ENCODE assay signal across 20 cellular contexts in genomic region chr5:126745259-126745992, GRCh38. TPM values are rescaled to one million over a fixed set of nuclear protein-coding genes. Genes with fewer than 3 reads are reported as not detected.
DNase-seq lines count a peak whose midpoint lies in the region; ATAC-seq and TF ChIP-seq lines count a peak whose summit lies in the region.
"Had no signal": no experiment of that assay in that cellular context is flagged by ENCODE, and none has a peak within 500 bp of the region (broad histone marks: within the 10 kb centered on the region; RNA-seq: fewer than 3 reads in every experiment).

No MANE protein-coding gene starts in this region.

- H3K4me1 ChIP-seq in HUES48 (ENCODE audit: control insufficient read depth, insufficient read depth, low read length): peaks cover 16% of the 10 kb centered on the region
- H3K4me1 ChIP-seq: colonic mucosa, vagina had no signal

- POLR2A ChIA-PET in WTC11 (lab: Charles Lee): interaction anchor here (1.0 to 1.4 kb wide), 2 partner anchors 21 to 32 kb away, joined by 3 to 8 read pairs; partner anchors contain the start of gene LMNB1

- H3K27ac ChIP-seq in HUES48 (ENCODE audit: low read depth, low read length): peak overlapping the region; percentile 59
- H3K27ac ChIP-seq: colonic mucosa, ovary, vagina, VCaP had no signal

- CTCF ChIA-PET in activated CD8-positive, alpha-beta memory T cell treated with anti-CD3 and anti-CD28 coated beads, Interleukin-2, amount 10 ng/mL, durations not matched to agents 7 days and 5 days (lab: Charles Lee): interaction anchor here (0.8 to 1.1 kb wide), 4 partner anchors 10 to 16 kb away, joined by 3 to 4 read pairs (median 3); no protein-coding TSS in a partner anchor
- CTCF ChIA-PET in WTC11 (lab: Charles Lee): interaction anchor here (0.8 kb wide), 1 partner anchor 66 kb away, joined by 3 read pairs; no protein-coding TSS in a partner anchor

- TF ChIP-seq CTCF in WTC11 (IDR thresholded peaks at IDR 0.05) (no peak), nephron progenitor cell (IDR thresholded peaks at IDR 0.05) (no peak), GM20000 (IDR thresholded peaks at IDR 0.05; ENCODE audit: extremely low read depth, missing control alignments) (no peak)

- H3K27ac Mint-ChIP-seq in activated CD8-positive, alpha-beta memory T cell treated with anti-CD3 and anti-CD28 coated beads, Interleukin-2, amount 10 ng/mL, durations not matched to agents 7 days and 5 days: no peak overlapping the region
- peak overlapping the region; percentile 86 for H3K27ac Mint-ChIP-seq in WTC11
- H3K27ac Mint-ChIP-seq in nephron progenitor cell: peak overlapping the region; percentile 78
- H3K27ac Mint-ChIP-seq: CD8-positive, alpha-beta T cell had no signal

- H3K4me1 Mint-ChIP-seq in activated CD8-positive, alpha-beta memory T cell treated with anti-CD3 and anti-CD28 coated beads, Interleukin-2, amount 10 ng/mL, durations not matched to agents 7 days and 5 days: peaks cover 29% of the 10 kb centered on the region
- H3K4me1 Mint-ChIP-seq in WTC11 (peaks cover 52% of the 10 kb centered on the region), nephron progenitor cell (peaks cover 38% of the 10 kb centered on the region)

- no peaks in the 10 kb centered on the region for H3K9me3 ChIP-seq in HUES48 (ENCODE audit: control insufficient read depth, insufficient read depth, low read length)
- H3K9me3 ChIP-seq: colonic mucosa, mucosa of descending colon, ovary, vagina had no signal

- no peak for TF ChIP-seq POLR2A in erythroblast (IDR thresholded peaks at IDR 0.05; ENCODE audit: low read length)

- DNase-seq in activated CD8-positive, alpha-beta memory T cell treated with anti-CD3 and anti-CD28 coated beads, Interleukin-2, amount 50 U/mL, for 48 hours: peak; percentile 6
- no peak for DNase-seq in activated CD8-positive, alpha-beta memory T cell treated with anti-CD3 and anti-CD28 coated beads, Interleukin-2, amount 10 ng/mL, durations not matched to agents 7 days and 5 days
- no peak for DNase-seq in WTC11 (ENCODE audit: low spot score)
- DNase-seq in nephron progenitor cell: peak; percentile 8
- DNase-seq in erythroblast (lab: John Stamatoyannopoulos, UW): no peak
- DNase-seq in GM20000 (ENCODE audit: low spot score): no peak
- DNase-seq: activated naive CD4-positive, alpha-beta T cell treated with Interleukin-2 at 50 U/mL for 16 hours; CD8-positive, alpha-beta T cell; colonic mucosa; mucosa of descending colon; NCI-H146; NCI-H774; ovary; stimulated activated CD4-positive, alpha-beta T cell treated with anti-CD3 and anti-CD28 coated beads, Interleukin-4, amount 100 ng/mL, for 1 hour; substantia nigra had no signal

- H3K9me3 Mint-ChIP-seq in activated CD8-positive, alpha-beta memory T cell treated with anti-CD3 and anti-CD28 coated beads, Interleukin-2, amount 10 ng/mL, durations not matched to agents 7 days and 5 days (ENCODE audit: low read depth): no peaks in the 10 kb centered on the region
- H3K9me3 Mint-ChIP-seq in WTC11 (no peaks in the 10 kb centered on the region), nephron progenitor cell (no peaks in the 10 kb centered on the region)
- H3K9me3 Mint-ChIP-seq: CD8-positive, alpha-beta T cell had no signal

- H3K4me3 Mint-ChIP-seq in activated CD8-positive, alpha-beta memory T cell treated with anti-CD3 and anti-CD28 coated beads, Interleukin-2, amount 10 ng/mL, durations not matched to agents 7 days and 5 days: no peak overlapping the region
- no peak overlapping the region for H3K4me3 Mint-ChIP-seq in WTC11
- H3K4me3 Mint-ChIP-seq in nephron progenitor cell: no peak overlapping the region
- H3K4me3 Mint-ChIP-seq: CD8-positive, alpha-beta T cell had no signal

- H3K9ac ChIP-seq in HUES48 (ENCODE audit: low read depth, low read length): no peak overlapping the region

- no peak for ATAC-seq in activated CD8-positive, alpha-beta memory T cell treated with anti-CD3 and anti-CD28 coated beads, Interleukin-2, amount 10 ng/mL, durations not matched to agents 7 days and 5 days
- ATAC-seq in WTC11 (no peak), GM21423 (IDR thresholded peaks at IDR 0.05; ENCODE audit: unreplicated experiment) (no peak)
- ATAC-seq: CD8-positive, alpha-beta T cell; HCT116; mucosa of descending colon had no signal

- H3K36me3 ChIP-seq in HUES48 (ENCODE audit: control insufficient read depth, insufficient read depth, low read length): no peaks in the 10 kb centered on the region
- H3K36me3 ChIP-seq: colonic mucosa, ovary, vagina had no signal

- H3K27me3 ChIP-seq in HUES48 (ENCODE audit: control insufficient read depth, insufficient read depth, low read length): no peaks in the 10 kb centered on the region
- H3K27me3 ChIP-seq: colonic mucosa, ovary, vagina had no signal

- H3K36me3 Mint-ChIP-seq in activated CD8-positive, alpha-beta memory T cell treated with anti-CD3 and anti-CD28 coated beads, Interleukin-2, amount 10 ng/mL, durations not matched to agents 7 days and 5 days: no peaks in the 10 kb centered on the region
- no peaks in the 10 kb centered on the region for H3K36me3 Mint-ChIP-seq in WTC11
- H3K36me3 Mint-ChIP-seq in nephron progenitor cell (ENCODE audit: low read depth): no peaks in the 10 kb centered on the region
- H3K36me3 Mint-ChIP-seq: CD8-positive, alpha-beta T cell had no signal

- no peak overlapping the region for H3K4me3 ChIP-seq in HUES48 (ENCODE audit: low read depth, low read length)
- H3K4me3 ChIP-seq: colonic mucosa, mucosa of descending colon, ovary, vagina had no signal

- peaks cover 4% of the 10 kb centered on the region for H3K27me3 Mint-ChIP-seq in activated CD8-positive, alpha-beta memory T cell treated with anti-CD3 and anti-CD28 coated beads, Interleukin-2, amount 10 ng/mL, durations not matched to agents 7 days and 5 days
- H3K27me3 Mint-ChIP-seq in WTC11 (ENCODE audit: low read depth): no peaks in the 10 kb centered on the region
- peaks cover 4% of the 10 kb centered on the region for H3K27me3 Mint-ChIP-seq in nephron progenitor cell (ENCODE audit: low read depth, poor library complexity)

TF ChIP-seq in WTC11, 78 proteins besides CTCF, POLR2A, EP300 and RAD21:
- TF ChIP-seq PRDM15 (CRISPR knock-in tag; IDR thresholded peaks at IDR 0.05) (no peak), ZNF121 (CRISPR knock-in tag; IDR thresholded peaks at IDR 0.05) (no peak), E2F1 (CRISPR knock-in tag; IDR thresholded peaks at IDR 0.05) (no peak), ZNF416 (CRISPR knock-in tag; IDR thresholded peaks at IDR 0.05) (no peak), ZNF396 (CRISPR knock-in tag; IDR thresholded peaks at IDR 0.05; ENCODE audit: borderline replicate concordance) (no peak)

RNA-seq across cellular contexts. Expression of gene LMNB1, which starts 31.5 kb away (rescaled TPM):
- 100 to 1,000 TPM; 323 to 364 TPM for total RNA-seq in activated CD8-positive, alpha-beta memory T cell treated with anti-CD3 and anti-CD28 coated beads, Interleukin-2, amount 10 ng/mL, durations not matched to agents 7 days and 5 days
- total RNA-seq in WTC11 (2021): 220 to 233 TPM (median 223 TPM) in 3 replicates

Comparison
In these comparisons a context has a peak if more than half of its experiments do, and no peak if none do; other contexts are left out.
1. DNase-seq: peak in activated CD8-positive, alpha-beta memory T cell treated with anti-CD3 and anti-CD28 coated beads, Interleukin-2, amount 50 U/mL, for 48 hours (single experiment) and nephron progenitor cell (single experiment); none in activated CD8-positive, alpha-beta memory T cell treated with anti-CD3 and anti-CD28 coated beads, Interleukin-2, amount 10 ng/mL, durations not matched to agents 7 days and 5 days (single experiment), WTC11 (single experiment), erythroblast (0 of 2) and GM20000 (single experiment).